ENCODE assay signal across 1 cellular context in genomic region chr3:101851072-101851471, GRCh38.
A peak's percentile ranks its signal among the peaks of the same experiment; 100 is the strongest.
TF ChIP-seq lines count a peak whose summit lies in the region.

No MANE protein-coding gene starts in this region.

TF ChIP-seq in GM12878, 131 proteins besides CTCF, POLR2A, EP300 and RAD21 (continued from another document):
- TF ChIP-seq CUX1 (IDR thresholded peaks at IDR 0.05; ENCODE audit: insufficient replicate concordance, low read depth, low read length) = peak; percentile 10
- TF ChIP-seq RELB (IDR thresholded peaks at IDR 0.05; ENCODE audit: low read depth) = peak; percentile 41
- 0 out of 2 replicates have a peak, but pooled peaks have one; percentile 13 for TF ChIP-seq SMAD5 (IDR thresholded peaks at IDR 0.05; ENCODE audit: low read depth)
- TF ChIP-seq CEBPB (IDR thresholded peaks at IDR 0.05; ENCODE audit: borderline replicate concordance in 1 of 2, low read depth in 2 of 2, low read length in 2 of 2) = 0 out of 4 replicates have a peak, but pooled peaks of 1 of the 2 experiments have one; percentile 8
- TF ChIP-seq MXI1 (IDR thresholded peaks at IDR 0.05; ENCODE audit: low read depth, low read length) = no peak
